8 cellular contexts compared by ENCODE assay signal in genomic region chr1:186829679-186830587, GRCh38. TPM values are rescaled to one million over a fixed set of nuclear protein-coding genes. Genes with fewer than 3 reads are reported as not detected.
DNase-seq lines count a peak whose midpoint lies in the region; ATAC-seq, FAIRE-seq and TF ChIP-seq lines count a peak whose summit lies in the region.

No MANE protein-coding gene starts in this region.

- H3K9me3 ChIP-seq in muscle layer of colon (ENCODE audit: low read length) = no peaks in the 10 kb centered on the region

- H3K4me3 ChIP-seq in bronchial epithelial cell (ENCODE audit: low read depth, low read length) (peak overlapping the region; percentile 59), muscle layer of colon (ENCODE audit: low read depth in 1 of 2, low read length in 2 of 2) (peak overlapping the region; percentile 75 to 95)

- peak; percentile 53 for DNase-seq in CD1c-positive myeloid dendritic cell (ENCODE audit: extremely low spot score)
- peak; percentile 17 for DNase-seq in KBM-7
- no peak for DNase-seq in bronchial epithelial cell (ENCODE audit: low read depth)
- no peak for DNase-seq in foreskin melanocyte
- DNase-seq in DMS53 treated with DMSO at 0.1 percent for 48 hours (lab: John Stamatoyannopoulos, UW; ENCODE audit: unreplicated experiment) = no peak
- DNase-seq in activated naive CD4-positive, alpha-beta T cell (lab: John Stamatoyannopoulos, UW) = no peak

- peak overlapping the region; percentile 82 for H3K9ac ChIP-seq in muscle layer of colon (ENCODE audit: low read length)

- H3K4me1 ChIP-seq in muscle layer of colon (ENCODE audit: insufficient read depth, low read length) = peaks cover 24% of the 10 kb centered on the region

- no peaks in the 10 kb centered on the region for H3K27me3 ChIP-seq in bronchial epithelial cell (ENCODE audit: control insufficient read depth, insufficient read depth, low read length)
- no peaks in the 10 kb centered on the region for H3K27me3 ChIP-seq in muscle layer of colon (ENCODE audit: control insufficient read depth in 1 of 2, insufficient read depth in 2 of 2, low read length in 2 of 2)

- in situ Hi-C loops in KBM-7 (cut with MboI; ENCODE audit: low pct_unique_long_range_greater_than_20kb, low sequenced_read_pairs) = no loop called here

- ATAC-seq in HG03175 (IDR thresholded peaks at IDR 0.05; ENCODE audit: unreplicated experiment) = no peak

- H3K27ac ChIP-seq in muscle layer of colon (ENCODE audit: low read depth, low read length) = peak overlapping the region; percentile 39

- no peak for FAIRE-seq in bronchial epithelial cell (lab: Jason Lieb, UNC)

- no peak for TF ChIP-seq CTCF in bronchial epithelial cell (IDR thresholded peaks at IDR 0.05; ENCODE audit: insufficient read depth, low read length, severe bottlenecking)

- H3K36me3 ChIP-seq in bronchial epithelial cell (ENCODE audit: control insufficient read depth, insufficient read depth, low read length) (no peaks in the 10 kb centered on the region), muscle layer of colon (ENCODE audit: insufficient read depth, low read length) (no peaks in the 10 kb centered on the region)

RNA-seq across cellular contexts. Expression of gene PLA2G4A, which starts 1.2 kb away (rescaled TPM):
- total RNA-seq in bronchial epithelial cell = 1.9 and 5.5 TPM in 2 replicates

Comparison
In these comparisons a context has a peak if more than half of its experiments do, and no peak if none do; other contexts are left out.
1. DNase-seq: peak in CD1c-positive myeloid dendritic cell (single experiment) and KBM-7 (single experiment); none in bronchial epithelial cell (single experiment), foreskin melanocyte (single experiment), DMS53 treated with DMSO at 0.1 percent for 48 hours (single experiment) and activated naive CD4-positive, alpha-beta T cell (0 of 4).